Comparison of ENCODE assay signal across 21 cellular contexts in genomic region chr3:64987731-64988130, GRCh38.
DNase-seq lines count a peak whose midpoint lies in the region; ATAC-seq, FAIRE-seq and TF ChIP-seq lines count a peak whose summit lies in the region.
"Had no signal": no experiment of that assay in that cellular context is flagged by ENCODE, and none has a peak within 500 bp of the region (broad histone marks: within the 10 kb centered on the region; RNA-seq: fewer than 3 reads in every experiment).

No MANE protein-coding gene starts in this region.

- no peaks in the 10 kb centered on the region for H3K27me3 ChIP-seq in SK-N-SH (ENCODE audit: insufficient read depth)
- no peaks in the 10 kb centered on the region for H3K27me3 ChIP-seq in endothelial cell of umbilical vein (ENCODE audit: control insufficient read depth in 2 of 2, insufficient read depth in 2 of 2, low read length in 2 of 2)
- H3K27me3 ChIP-seq in heart right ventricle: no peaks in the 10 kb centered on the region
- H3K27me3 ChIP-seq: BLaER1 had no signal

- H3K36me3 ChIP-seq in SK-N-SH (replicated peaks in 1 of 2; ENCODE audit: control insufficient read depth in 1 of 2, insufficient read depth in 2 of 2, low read length in 1 of 2): no peaks in the 10 kb centered on the region
- no peaks in the 10 kb centered on the region for H3K36me3 ChIP-seq in endothelial cell of umbilical vein (ENCODE audit: control insufficient read depth in 2 of 2, extremely low read depth in 1 of 2, insufficient read depth in 2 of 2, low read length in 2 of 2)
- H3K36me3 ChIP-seq in heart right ventricle: no peaks in the 10 kb centered on the region
- H3K36me3 ChIP-seq: BLaER1 had no signal

- TF ChIP-seq RAD21 in SK-N-SH (IDR thresholded peaks at IDR 0.05; ENCODE audit: low read length): no peak

- dilution Hi-C loops in endothelial cell of umbilical vein (cut with MboI; ENCODE audit: extremely low pct_ligation_motif_present, low sequenced_read_pairs): no loop called here

- no peak overlapping the region for H3K4me3 Mint-ChIP-seq in Calu3 (ENCODE audit: low read depth, unreplicated experiment)
- H3K4me3 Mint-ChIP-seq: CD8-positive, alpha-beta T cell; HFFc6; IgD-negative memory B cell had no signal

- H2AFZ ChIP-seq in SK-N-SH (ENCODE audit: low read depth): peak overlapping the region; percentile 62; the same call in 1 of the 2 replicates
- H2AFZ ChIP-seq in endothelial cell of umbilical vein (ENCODE audit: low read depth, low read length): peak overlapping the region; percentile 69

- no peak overlapping the region for H3K4me2 ChIP-seq in SK-N-SH
- peak overlapping the region; percentile 38 for H3K4me2 ChIP-seq in endothelial cell of umbilical vein (ENCODE audit: insufficient read depth, low read length)
- H3K4me2 ChIP-seq: BLaER1 had no signal

- CTCF ChIA-PET in Calu3 (lab: Charles Lee) (no interaction called here), SK-N-SH (lab: Yijun Ruan, JAX) (no interaction called here), endothelial cell of umbilical vein (lab: Charles Lee) (no interaction called here)

- no peaks in the 10 kb centered on the region for H3K36me3 Mint-ChIP-seq in Calu3 (ENCODE audit: insufficient read depth, unreplicated experiment)
- H3K36me3 Mint-ChIP-seq: CD8-positive, alpha-beta T cell; IgD-negative memory B cell had no signal

- H3K27me3 Mint-ChIP-seq in Calu3 (ENCODE audit: unreplicated experiment): no peaks in the 10 kb centered on the region
- H3K27me3 Mint-ChIP-seq: IgD-negative memory B cell had no signal

- H3K27ac ChIP-seq in SK-N-SH (ENCODE audit: low read depth in 2 of 2, low read length in 1 of 2) (peak overlapping the region in 1 of 2 experiments; percentile 76; a peak in 2 of 4 replicates), endothelial cell of umbilical vein (ENCODE audit: insufficient read depth, low read depth, low read length) (peak overlapping the region; percentile 83), heart right ventricle (peak overlapping the region in 1 of 10 donors; percentile 36)
- H3K27ac ChIP-seq: BLaER1 had no signal

- intact Hi-C loops in Calu3 (cut with micrococcal nuclease; ENCODE audit: unreplicated experiment): no loop called here
- intact Hi-C loops in endothelial cell of umbilical vein (cut with micrococcal nuclease): loop anchor here (1.0 to 2.0 kb wide), 2 partner anchors 79 to 181 kb away; no protein-coding TSS in a partner anchor
- intact Hi-C loops in heart right ventricle (cut with DNase I): no loop called here

- peaks cover 12% of the 10 kb centered on the region for H3K4me1 Mint-ChIP-seq in Calu3 (ENCODE audit: low read depth, unreplicated experiment)
- H3K4me1 Mint-ChIP-seq: IgD-negative memory B cell had no signal

- H4K20me1 ChIP-seq in SK-N-SH (ENCODE audit: insufficient read depth) (no peaks in the 10 kb centered on the region), endothelial cell of umbilical vein (replicated peaks; ENCODE audit: control insufficient read depth, extremely low read depth, insufficient read depth, low read length) (no peaks in the 10 kb centered on the region)
- H4K20me1 ChIP-seq: BLaER1 had no signal

- H3K9me3 ChIP-seq in SK-N-SH: no peaks in the 10 kb centered on the region
- H3K9me3 ChIP-seq in endothelial cell of umbilical vein (replicated peaks; ENCODE audit: control insufficient read depth, insufficient read depth, low read length): no peaks in the 10 kb centered on the region
- H3K9me3 ChIP-seq in heart right ventricle: peaks cover 0 to 8% (median 0%) of the 10 kb centered on the region in 11 donors
- H3K9me3 ChIP-seq: BLaER1 had no signal

- DNase-seq in Calu3: no peak
- DNase-seq in SK-N-SH: no peak
- DNase-seq in endothelial cell of umbilical vein (ENCODE audit: low read depth, low spot score): peak; percentile 23
- DNase-seq in heart right ventricle: no peak
- DNase-seq: CD8-positive, alpha-beta T cell; DMS 273 treated with DMSO at 0.1 percent for 48 hours; DND-41; EL; GOT3; H7; HFFc6; KBM-7 had no signal

- H3K9me1 ChIP-seq in endothelial cell of umbilical vein (replicated peaks; ENCODE audit: control insufficient read depth, extremely low read depth, insufficient read depth, low read length): no peaks in the 10 kb centered on the region

- no peaks in the 10 kb centered on the region for H3K9me2 ChIP-seq in SK-N-SH

- H3K4me3 ChIP-seq in SK-N-SH (ENCODE audit: low read depth in 2 of 2, low read length in 1 of 2) (no peak overlapping the region), endothelial cell of umbilical vein (replicated peaks in 1 of 3; ENCODE audit: insufficient read depth in 1 of 3, low read depth in 1 of 3, low read length in 3 of 3) (no peak overlapping the region), heart right ventricle (no peak overlapping the region)
- H3K4me3 ChIP-seq: BLaER1, GM12878 had no signal

- WGBS in SK-N-SH (ENCODE audit: low lambda C conversion rate): 100% methylated on average over 1 of the region's 1 CpG
- WGBS in heart right ventricle, 2 donors: 70 to 87% methylated on average over 1 of the region's 1 CpG

- BruUV-seq in Calu3 (replicated peaks; lab: Mats Ljungman, UMichigan): no TSS peak
- BruUV-seq in endothelial cell of umbilical vein (replicated peaks; lab: Mats Ljungman, UMichigan): TSS peak; percentile 81

- no peak for TF ChIP-seq CTCF in Calu3 (IDR thresholded peaks at IDR 0.05; ENCODE audit: unreplicated experiment)
- no peak for TF ChIP-seq CTCF in SK-N-SH (IDR thresholded peaks at IDR 0.05)
- no peak for TF ChIP-seq CTCF in endothelial cell of umbilical vein (IDR thresholded peaks at IDR 0.05; ENCODE audit: extremely low read depth in 1 of 2, insufficient read depth in 1 of 2, low read depth in 1 of 2, low read length in 2 of 2)
- TF ChIP-seq CTCF in heart right ventricle (IDR thresholded peaks at IDR 0.05): no peak

- peak overlapping the region; percentile 60 for H3K27ac Mint-ChIP-seq in Calu3 (ENCODE audit: unreplicated experiment)
- H3K27ac Mint-ChIP-seq: CD8-positive, alpha-beta T cell; HFFc6; IgD-negative memory B cell had no signal

- no peak overlapping the region for H3K9ac ChIP-seq in SK-N-SH
- H3K9ac ChIP-seq in endothelial cell of umbilical vein (replicated peaks; ENCODE audit: extremely low read depth, insufficient read depth, low read length): peak overlapping the region; percentile 13
- H3K9ac ChIP-seq: BLaER1 had no signal

- no peak for TF ChIP-seq EP300 in SK-N-SH (IDR thresholded peaks at IDR 0.05; ENCODE audit: borderline replicate concordance in 1 of 2, low read depth in 1 of 2, low read length in 1 of 2)

- H3K9me3 Mint-ChIP-seq in Calu3 (ENCODE audit: low read depth, unreplicated experiment): peaks cover 4% of the 10 kb centered on the region

- peaks cover 4% of the 10 kb centered on the region for H3F3A ChIP-seq in SK-N-SH (replicated peaks; ENCODE audit: insufficient read depth)

- no peaks in the 10 kb centered on the region for H3K79me2 ChIP-seq in SK-N-SH (ENCODE audit: insufficient read depth)
- no peaks in the 10 kb centered on the region for H3K79me2 ChIP-seq in endothelial cell of umbilical vein (ENCODE audit: control insufficient read depth, insufficient read depth, low read length)

- H3K4me1 ChIP-seq in SK-N-SH (ENCODE audit: control insufficient read depth in 1 of 2, insufficient read depth in 2 of 2, low read depth in 1 of 2, low read length in 1 of 2) (peaks cover 5 to 16% of the 10 kb centered on the region in 2 experiments), endothelial cell of umbilical vein (ENCODE audit: control insufficient read depth, extremely low read depth, insufficient read depth, low read length) (peaks cover 19% of the 10 kb centered on the region), heart right ventricle (peaks cover 0 to 22% (median 5%) of the 10 kb centered on the region in 9 donors)

- FAIRE-seq in endothelial cell of umbilical vein (lab: Jason Lieb, UNC): peak; percentile 44
- FAIRE-seq: A204.1, GM12878, HepG2 had no signal

- POLR2A ChIA-PET in SK-N-SH (lab: Yijun Ruan, JAX): no interaction called here
- POLR2A ChIA-PET in endothelial cell of umbilical vein (lab: Charles Lee): no interaction called here

- no peak for TF ChIP-seq POLR2A in endothelial cell of umbilical vein (IDR thresholded peaks at IDR 0.05; ENCODE audit: low read depth, low read length)

- no peak for ATAC-seq in GM18873 (IDR thresholded peaks at IDR 0.05; ENCODE audit: low FRiP score, unreplicated experiment)
- no peak for ATAC-seq in GM21367 (IDR thresholded peaks at IDR 0.05; ENCODE audit: unreplicated experiment)
- no peak for ATAC-seq in HG03460 (IDR thresholded peaks at IDR 0.05; ENCODE audit: unreplicated experiment)
- no peak for ATAC-seq in heart right ventricle
- ATAC-seq: CD8-positive, alpha-beta T cell; GM12878; HCT116; HepG2 had no signal

TF ChIP-seq in SK-N-SH, 30 proteins besides CTCF, POLR2A, EP300 and RAD21 (continues in another document):
- no peak for TF ChIP-seq RCOR1 (IDR thresholded peaks at IDR 0.05; ENCODE audit: low read length)
- TF ChIP-seq, protein P1, sequence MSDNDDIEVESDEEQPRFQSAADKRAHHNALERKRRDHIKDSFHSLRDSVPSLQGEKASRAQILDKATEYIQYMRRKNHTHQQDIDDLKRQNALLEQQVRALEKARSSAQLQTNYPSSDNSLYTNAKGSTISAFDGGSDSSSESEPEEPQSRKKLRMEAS (IDR thresholded peaks at IDR 0.05; ENCODE audit: low read depth): no peak
- no peak for TF ChIP-seq FOSL2 (IDR thresholded peaks at IDR 0.05; ENCODE audit: borderline replicate concordance, low read depth)
- TF ChIP-seq SMC3 (IDR thresholded peaks at IDR 0.05; ENCODE audit: low read depth, low read length): no peak

TF ChIP-seq in endothelial cell of umbilical vein, 7 proteins besides CTCF, POLR2A, EP300 and RAD21:
- TF ChIP-seq FOS (IDR thresholded peaks at IDR 0.05; ENCODE audit: borderline replicate concordance, insufficient read depth, low read length) (no peak), EZH2 (IDR thresholded peaks at IDR 0.05; ENCODE audit: borderline replicate concordance, low read depth, low read length, severe bottlenecking) (no peak), MYC (IDR thresholded peaks at IDR 0.05; ENCODE audit: low read depth, low read length) (no peak), POLR2AphosphoS5 (IDR thresholded peaks at IDR 0.05; ENCODE audit: insufficient read depth, low read depth, low read length) (no peak), JUN (IDR thresholded peaks at IDR 0.05; ENCODE audit: borderline replicate concordance, insufficient read depth, insufficient read length, low read depth) (no peak), GATA2 (IDR thresholded peaks at IDR 0.05; ENCODE audit: insufficient read depth, insufficient read length, low read depth, low read length) (no peak)
- TF ChIP-seq, protein P1 (IDR thresholded peaks at IDR 0.05; ENCODE audit: insufficient read depth, insufficient read length): no peak
